Comparison of ENCODE assay signal across 8 cellular contexts in the genomic region with DNA sequence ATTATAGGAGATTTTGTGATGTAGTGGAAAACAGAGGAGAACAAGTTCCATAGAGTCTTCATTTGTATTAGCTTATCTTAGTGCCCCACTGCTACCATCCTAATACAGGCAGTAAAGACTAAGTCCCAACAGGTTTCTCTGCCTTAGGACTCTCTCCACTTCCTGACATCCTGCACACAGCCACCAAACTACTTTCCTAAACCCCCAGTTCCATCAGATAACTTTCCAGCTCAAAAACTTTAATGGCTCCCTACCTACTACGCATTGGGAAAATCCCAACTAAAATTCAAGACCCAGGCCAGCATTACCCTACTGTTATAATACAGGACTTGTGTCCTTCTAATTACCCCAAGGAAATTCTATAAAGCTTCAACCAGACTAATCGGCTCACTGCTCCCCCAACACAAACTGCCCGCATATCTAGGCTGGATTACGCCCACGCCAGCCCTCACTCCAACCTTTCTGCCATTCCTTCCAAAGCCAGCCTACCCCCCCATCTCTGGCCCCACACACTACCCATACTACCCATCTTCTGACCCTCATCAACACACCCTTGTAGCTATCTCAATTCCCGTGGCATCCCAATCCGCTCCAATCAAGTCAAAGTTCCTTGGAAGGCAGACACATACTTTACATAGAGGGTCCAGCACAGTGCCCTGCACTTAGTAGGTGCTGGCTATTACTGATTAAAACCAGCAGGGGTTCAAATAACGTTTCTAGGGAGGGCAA. TPM values are rescaled to one million over a fixed set of nuclear protein-coding genes. Genes with fewer than 3 reads are reported as not detected.
DNase-seq lines count a peak whose midpoint lies in the region; TF ChIP-seq lines count a peak whose summit lies in the region.

No MANE protein-coding gene starts in this region.

- DNase-seq in HFF-Myc (ENCODE audit: extremely low read depth, low read depth) (no peak), astrocyte of the hippocampus (ENCODE audit: low read depth, low spot score) (peak; percentile 12), mesenchymal stem cell (no peak), hepatic stellate cell (ENCODE audit: low spot score) (no peak), mesenteric fat pad (ENCODE audit: low spot score) (no peak), ureter (ENCODE audit: low spot score) (no peak), posterior vena cava (ENCODE audit: low spot score) (no peak)

- H3K36me3 ChIP-seq in mesenchymal stem cell (ENCODE audit: control insufficient read depth in 1 of 2, insufficient read depth in 2 of 2, low read depth in 1 of 2, low read length in 2 of 2), result no peaks in the 10 kb centered on the region

- H3K4me3 ChIP-seq in HFF-Myc (replicated peaks; ENCODE audit: low read depth, low read length) (peak overlapping the region; percentile 70), mesenchymal stem cell (ENCODE audit: insufficient read depth in 1 of 2, low read depth in 1 of 2, low read length in 2 of 2) (peak overlapping the region; percentile 24 to 94)

- peak overlapping the region; percentile 47 for H4K8ac ChIP-seq in mesenchymal stem cell (ENCODE audit: low read length)

- H3K9me3 ChIP-seq in mesenchymal stem cell (ENCODE audit: control insufficient read depth, low read length), result no peaks in the 10 kb centered on the region

- intact Hi-C loops in posterior vena cava (cut with DNase I), result loop anchor here in 1 of 2 donors (5.0 kb wide), 1 partner anchor 55 kb away; no protein-coding TSS in a partner anchor

- TF ChIP-seq CTCF in 22Rv1 (IDR thresholded peaks at IDR 0.05) (no peak), HFF-Myc (IDR thresholded peaks at IDR 0.05; ENCODE audit: low read depth, low read length, missing control alignments) (no peak)

- H3K18ac ChIP-seq in mesenchymal stem cell (ENCODE audit: low read depth in 1 of 2, low read length in 2 of 2), result peak overlapping the region in 1 of 2 experiments; percentile 5

- H4K91ac ChIP-seq in mesenchymal stem cell (ENCODE audit: low read length), result no peak overlapping the region

- H3K27me3 ChIP-seq in mesenchymal stem cell (ENCODE audit: control insufficient read depth in 1 of 2, insufficient read depth in 1 of 2, low read length in 2 of 2), result no peaks in the 10 kb centered on the region

- no peak overlapping the region for H2BK15ac ChIP-seq in mesenchymal stem cell (ENCODE audit: low read depth, poor library complexity, severe bottlenecking)

- H3K4me2 ChIP-seq in mesenchymal stem cell (ENCODE audit: low read length, poor library complexity, severe bottlenecking), result peak overlapping the region; percentile 50

- H3K27ac ChIP-seq in 22Rv1, result peak overlapping the region; percentile 93
- no peak overlapping the region for H3K27ac ChIP-seq in mesenchymal stem cell (ENCODE audit: low read length, poor library complexity, severe bottlenecking)

- H3K79me1 ChIP-seq in mesenchymal stem cell (replicated peaks; ENCODE audit: low read length, poor library complexity, severe bottlenecking), result peaks cover 10% of the 10 kb centered on the region

- H3K4me1 ChIP-seq in mesenchymal stem cell (ENCODE audit: control insufficient read depth, insufficient read depth, low read depth, low read length), result peaks cover 7% of the 10 kb centered on the region

- H3K23ac ChIP-seq in mesenchymal stem cell (ENCODE audit: low read length in 2 of 2), result peak overlapping the region in 1 of 2 experiments; percentile 54

- H2AFZ ChIP-seq in mesenchymal stem cell (ENCODE audit: low read depth, low read length), result no peak overlapping the region

- peak overlapping the region; percentile 97 for H3K9ac ChIP-seq in mesenchymal stem cell (ENCODE audit: low read length)

- no peak overlapping the region for H2BK120ac ChIP-seq in mesenchymal stem cell (ENCODE audit: low read depth, low read length)

- no peak overlapping the region for H2BK5ac ChIP-seq in mesenchymal stem cell (ENCODE audit: low read depth, low read length, poor library complexity, severe bottlenecking)

- WGBS in mesenchymal stem cell, result 42% methylated on average over 8 of the region's 8 CpGs

- H2BK12ac ChIP-seq in mesenchymal stem cell (ENCODE audit: low read length in 2 of 2), result peak overlapping the region; percentile 7 to 25

- H2AK5ac ChIP-seq in mesenchymal stem cell (ENCODE audit: low read length, severe bottlenecking), result no peak overlapping the region

- no peak overlapping the region for H3K4ac ChIP-seq in mesenchymal stem cell (ENCODE audit: low read depth in 1 of 2, low read length in 2 of 2)

- no peak overlapping the region for H3K14ac ChIP-seq in mesenchymal stem cell (ENCODE audit: low read length in 2 of 2)

RNA-seq across cellular contexts. Expression of a gene that starts 1.4 kb away (rescaled TPM):
- 18.5 TPM for polyA plus RNA-seq in mesenchymal stem cell (2013, experiment 1 of 2)
- polyA plus RNA-seq in mesenchymal stem cell (2013, experiment 2 of 2), result 18.4 TPM
- total RNA-seq in mesenteric fat pad (37.4 TPM), ureter (55.2 TPM), posterior vena cava (10 to 100 TPM; 40.1 to 45.6 TPM)

RNA-seq across cellular contexts. Expression of a gene that starts 20.4 kb away (rescaled TPM):
- polyA plus RNA-seq in mesenchymal stem cell (2013, experiment 1 of 2), result 4.4 TPM
- 4.7 TPM for polyA plus RNA-seq in mesenchymal stem cell (2013, experiment 2 of 2)
- total RNA-seq in mesenteric fat pad (0.29 TPM), ureter (1.4 TPM), posterior vena cava (1 to 10 TPM in 1 of 2 donors, under 1 TPM in 1; 0.67 to 1.1 TPM)
